Comparison of ENCODE assay signal across 1 cellular context in genomic region chr15:76898102-76898501, GRCh38.
TF ChIP-seq lines count a peak whose summit lies in the region.

No MANE protein-coding gene starts in this region.

TF ChIP-seq in K562, 482 proteins besides CTCF, POLR2A, EP300 and RAD21:
- peak; percentile 22; the same call in 1 of the 2 replicates for TF ChIP-seq SPI1 (IDR thresholded peaks at IDR 0.05; ENCODE audit: borderline replicate concordance, low read depth, low read length)
- no peak for TF ChIP-seq E2F1 (CRISPR knock-in tag; IDR thresholded peaks at IDR 0.05)
